In the genomic region with DNA sequence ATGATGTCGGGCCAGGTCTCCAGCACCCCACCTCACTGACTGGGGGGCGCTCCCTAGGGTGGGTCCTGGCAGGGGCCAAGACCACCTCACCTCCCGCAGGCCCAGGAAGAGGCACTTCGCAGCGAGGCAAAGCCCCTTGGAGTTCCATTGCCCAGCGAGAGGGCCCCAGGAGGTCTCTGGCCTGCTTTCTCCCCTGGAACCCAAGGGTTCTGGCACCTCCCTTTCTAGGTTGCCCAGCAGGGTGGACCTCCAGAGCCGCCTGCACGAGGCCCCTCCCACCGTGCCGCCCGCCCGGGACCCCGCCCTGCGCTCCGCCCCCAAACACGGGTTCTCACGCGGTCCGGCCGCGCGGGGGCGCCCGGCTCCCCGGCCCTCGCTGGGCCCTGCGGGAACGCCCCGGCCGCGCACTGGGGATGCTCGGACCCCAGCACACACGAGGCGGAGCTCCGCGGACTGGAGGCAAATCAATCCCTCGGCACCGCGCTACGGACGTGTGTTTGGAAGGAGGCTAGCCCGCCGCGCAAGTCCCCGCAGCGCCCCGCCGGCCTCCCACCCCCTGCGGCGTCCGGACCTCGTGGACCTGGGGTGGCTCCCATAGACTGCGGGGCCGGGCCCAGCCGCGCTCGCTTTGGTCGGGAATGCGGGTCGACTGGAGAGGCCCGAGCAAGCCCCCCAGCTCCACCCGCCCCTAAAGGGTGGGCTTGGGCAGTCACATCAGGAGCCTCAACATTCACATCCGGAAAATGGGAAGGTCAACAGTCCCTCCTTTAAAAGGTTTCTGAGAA, we compare ENCODE assay signal across 8 cellular contexts.
DNase-seq lines count a peak whose midpoint lies in the region; FAIRE-seq and TF ChIP-seq lines count a peak whose summit lies in the region.

No MANE protein-coding gene starts in this region.

- no peaks in the 10 kb centered on the region for H3K9me3 ChIP-seq in SJSA1 (replicated peaks)
- H3K9me3 ChIP-seq in astrocyte (ENCODE audit: insufficient read depth, low read depth, low read length): no peaks in the 10 kb centered on the region
- H3K9me3 ChIP-seq in hepatocyte (ENCODE audit: low read depth): no peaks in the 10 kb centered on the region
- no peaks in the 10 kb centered on the region for H3K9me3 ChIP-seq in spleen

- H3K4me3 Mint-ChIP-seq in astrocyte (ENCODE audit: unreplicated experiment): no peak overlapping the region

- H4K20me1 ChIP-seq in astrocyte (ENCODE audit: insufficient read depth, low read length): no peaks in the 10 kb centered on the region
- H4K20me1 ChIP-seq in hepatocyte (ENCODE audit: insufficient read depth, poor library complexity, severe bottlenecking): no peaks in the 10 kb centered on the region

- H2AFZ ChIP-seq in astrocyte (ENCODE audit: low read depth, low read length) (peak overlapping the region; percentile 54), hepatocyte (no peak overlapping the region)

- 20% methylated on average over 49 of the region's 63 CpGs for WGBS in hepatocyte (ENCODE audit: low lambda C conversion rate, missing lambda C conversion rate)
- WGBS in spleen, 5 donors: 4 to 15% (median 10%) methylated on average over 25 to 63 of the region's 63 CpGs

- H3K27me3 Mint-ChIP-seq in astrocyte (ENCODE audit: low read depth, unreplicated experiment): peaks cover 33% of the 10 kb centered on the region

- DNase-seq in AG08395 (ENCODE audit: low spot score): peak; percentile 85
- peak; percentile 92 for DNase-seq in H54 (ENCODE audit: insufficient read length, low spot score)
- peak; percentile 14 to 63 for DNase-seq in SJSA1 (ENCODE audit: low read depth in 1 of 2, low spot score in 2 of 2)
- no peak for DNase-seq in astrocyte (ENCODE audit: low read depth)
- peak; percentile 78 for DNase-seq in hepatocyte (ENCODE audit: low spot score)
- peak; percentile 94 for DNase-seq in spleen
- no peak for DNase-seq in NCI-H2029 treated with DMSO at 0.1 percent for 48 hours (lab: John Stamatoyannopoulos, UW)
- no peak for DNase-seq in cerebellar nuclear complex (lab: John Stamatoyannopoulos, UW)

- TF ChIP-seq CTCF in astrocyte (IDR thresholded peaks at IDR 0.05; ENCODE audit: insufficient read depth, low read depth, low read length) (peak; percentile 12), hepatocyte (IDR thresholded peaks at IDR 0.05; ENCODE audit: poor library complexity) (peak; percentile 50), spleen (IDR thresholded peaks at IDR 0.05 in 8 of 11, conservative IDR thresholded peaks at IDR 0.05 in 3 of 11) (peak in 7 of 11 experiments; percentile 43 to 83 (median 79))

- H3K27ac Mint-ChIP-seq in astrocyte (ENCODE audit: unreplicated experiment): no peak overlapping the region

- FAIRE-seq in H54 (lab: Jason Lieb, UNC): no peak
- FAIRE-seq in astrocyte (lab: Jason Lieb, UNC): no peak

- intact Hi-C loops in spleen (cut with DNase I; ENCODE audit: low total_unique reads): no loop called here

- H3K4me1 Mint-ChIP-seq in astrocyte (ENCODE audit: low read depth, unreplicated experiment): peaks cover 7% of the 10 kb centered on the region

- H3K4me1 ChIP-seq in SJSA1 (replicated peaks): peaks cover 14% of the 10 kb centered on the region
- H3K4me1 ChIP-seq in astrocyte (ENCODE audit: insufficient read depth, low read length): peaks cover 7% of the 10 kb centered on the region
- peaks cover 9% of the 10 kb centered on the region for H3K4me1 ChIP-seq in hepatocyte (ENCODE audit: insufficient read depth)
- H3K4me1 ChIP-seq in spleen: peaks cover 11 to 51% (median 30%) of the 10 kb centered on the region in 6 donors

- H3K9me2 ChIP-seq in hepatocyte (replicated peaks; ENCODE audit: insufficient read depth): no peaks in the 10 kb centered on the region

- no peaks in the 10 kb centered on the region for H3K9me3 Mint-ChIP-seq in astrocyte (ENCODE audit: unreplicated experiment)

- H3K4me3 ChIP-seq in SJSA1 (no peak overlapping the region), astrocyte (ENCODE audit: insufficient read depth, low read depth, low read length) (no peak overlapping the region), hepatocyte (no peak overlapping the region), spleen (peak overlapping the region in 7 of 8 donors; percentile 9 to 60 (median 18))

- H3K36me3 ChIP-seq in SJSA1 (no peaks in the 10 kb centered on the region), astrocyte (ENCODE audit: insufficient read depth, low read length) (no peaks in the 10 kb centered on the region), hepatocyte (replicated peaks; ENCODE audit: insufficient read depth, low read depth) (no peaks in the 10 kb centered on the region), spleen (no peaks in the 10 kb centered on the region)

- no peak for TF ChIP-seq POLR2A in H54 (IDR thresholded peaks at IDR 0.05; ENCODE audit: low read depth, low read length)
- TF ChIP-seq POLR2A in spleen (IDR thresholded peaks at IDR 0.05): no peak

- H3K4me2 ChIP-seq in astrocyte (ENCODE audit: low read length) (peak overlapping the region; percentile 59), hepatocyte (peak overlapping the region; percentile 74)

- no peaks in the 10 kb centered on the region for H3K36me3 Mint-ChIP-seq in astrocyte (ENCODE audit: low read depth, unreplicated experiment)

- H3K79me2 ChIP-seq in astrocyte (ENCODE audit: insufficient read depth, low read length) (no peaks in the 10 kb centered on the region), hepatocyte (no peaks in the 10 kb centered on the region)

- H3K9ac ChIP-seq in astrocyte (ENCODE audit: low read length): no peak overlapping the region

- no peak overlapping the region for H3K27ac ChIP-seq in SJSA1
- no peak overlapping the region for H3K27ac ChIP-seq in astrocyte (ENCODE audit: low read depth, low read length)
- no peak overlapping the region for H3K27ac ChIP-seq in hepatocyte
- no peak overlapping the region for H3K27ac ChIP-seq in spleen

- H3K27me3 ChIP-seq in SJSA1 (replicated peaks): peaks cover 47% of the 10 kb centered on the region
- peaks cover 32% of the 10 kb centered on the region for H3K27me3 ChIP-seq in astrocyte (ENCODE audit: insufficient read depth, low read length)
- H3K27me3 ChIP-seq in hepatocyte: peaks cover 54% of the 10 kb centered on the region
- H3K27me3 ChIP-seq in spleen (replicated peaks in 1 of 7): peaks cover 0 to 97% (median 45%) of the 10 kb centered on the region in 7 donors

Comparison
In these comparisons a context has a peak if more than half of its experiments do, and no peak if none do; other contexts are left out.
1. DNase-seq: peak in AG08395 (single experiment), H54 (single experiment), SJSA1 (2 of 2), hepatocyte (single experiment) and spleen (single experiment); none in astrocyte (single experiment), NCI-H2029 treated with DMSO at 0.1 percent for 48 hours (single experiment) and cerebellar nuclear complex (0 of 2).
2. H3K4me3 ChIP-seq: peak in spleen (7 of 8); none in SJSA1 (single experiment), astrocyte (single experiment) and hepatocyte (single experiment).
3. CTCF ChIP-seq: peak in every context shown above with its lines; median percentile 79 in spleen; 50 in hepatocyte; 12 in astrocyte.